In genomic region chr16:29613307-29614057, GRCh38 we compare ENCODE assay signal across 8 cellular contexts. TPM values are rescaled to one million over a fixed set of nuclear protein-coding genes. Genes with fewer than 3 reads are reported as not detected.
A peak's percentile ranks its signal among the peaks of the same experiment; 100 is the strongest.
DNase-seq lines count a peak whose midpoint lies in the region; ATAC-seq and TF ChIP-seq lines count a peak whose summit lies in the region.
"Not testable (repeated sequence)": the region's sequence is repeated elsewhere in the genome, so short reads cannot be mapped to it uniquely, and the experiment has no call there.

No MANE protein-coding gene starts in this region.

- H3K36me3 ChIP-seq in KMS-11 (ENCODE audit: insufficient read depth); Peyer's patch: not testable (repeated sequence)

- not testable (repeated sequence) for H3K4me1 ChIP-seq in KMS-11 (ENCODE audit: low read depth, poor library complexity, severe bottlenecking); Peyer's patch

- H3K4me2 ChIP-seq in KMS-11 = peak overlapping the region; percentile 42; the same call in 1 of the 2 replicates

- H3K27me3 Mint-ChIP-seq in CD4-positive, alpha-beta T cell; mesothelial cell of epicardium (ENCODE audit: low read depth): not testable (repeated sequence)

- peak overlapping the region; percentile 41 for H3K27ac ChIP-seq in CD4-positive, alpha-beta T cell (ENCODE audit: low read depth, low read length)
- peak overlapping the region; percentile 72 for H3K27ac ChIP-seq in KMS-11
- H3K27ac ChIP-seq in Peyer's patch = peak overlapping the region; percentile 63 to 83 (median 78)

- CTCF ChIA-PET in CD4-positive, alpha-beta T cell (lab: Charles Lee) = not testable (repeated sequence)

- not testable (repeated sequence) for H3K9me3 Mint-ChIP-seq in CD4-positive, alpha-beta T cell; mesothelial cell of epicardium

- POLR2A ChIA-PET in CD4-positive, alpha-beta T cell (lab: Charles Lee) = interaction anchor here (0.6 to 1.7 kb wide), 3 partner anchors 13 to 19 kb away, joined by 3 to 6 read pairs (median 5); no protein-coding TSS in a partner anchor

- peak overlapping the region; percentile 86 for H3K27ac Mint-ChIP-seq in CD4-positive, alpha-beta T cell
- peak overlapping the region; percentile 21 for H3K27ac Mint-ChIP-seq in mesothelial cell of epicardium

- ATAC-seq in CD4-positive, alpha-beta T cell (ENCODE audit: poor library complexity) = peak; percentile 59
- peak; percentile 41 for ATAC-seq in GM21423 (IDR thresholded peaks at IDR 0.05; ENCODE audit: unreplicated experiment)

- H3K36me3 Mint-ChIP-seq in CD4-positive, alpha-beta T cell (ENCODE audit: low read depth); mesothelial cell of epicardium: not testable (repeated sequence)

- peak; percentile 73 to 80 for TF ChIP-seq POLR2A in Peyer's patch (IDR thresholded peaks at IDR 0.05)

- H2AFZ ChIP-seq in KMS-11 (ENCODE audit: low read depth) = peak overlapping the region; percentile 66

- peaks cover 13% of the 10 kb centered on the region for H3K4me1 Mint-ChIP-seq in CD4-positive, alpha-beta T cell (ENCODE audit: low read depth)
- H3K4me1 Mint-ChIP-seq in mesothelial cell of epicardium = peaks cover 29% of the 10 kb centered on the region

- TF ChIP-seq CTCF in CD4-positive, alpha-beta T cell (IDR thresholded peaks at IDR 0.05); KMS-11 (conservative IDR thresholded peaks at IDR 0.05; ENCODE audit: low read depth, low read length); Peyer's patch (IDR thresholded peaks at IDR 0.05); epithelial cell of esophagus (IDR thresholded peaks at IDR 0.05; ENCODE audit: insufficient read depth, low read depth, low read length, missing control alignments); mesothelial cell of epicardium (IDR thresholded peaks at IDR 0.05; ENCODE audit: unreplicated experiment): not testable (repeated sequence)

- not testable (repeated sequence) for H3K9me3 ChIP-seq in CD4-positive, alpha-beta T cell (ENCODE audit: control insufficient read depth, low read length); Peyer's patch

- peak overlapping the region; percentile 87 for H3K9ac ChIP-seq in KMS-11

- not testable (repeated sequence) for H4K20me1 ChIP-seq in KMS-11 (ENCODE audit: insufficient read depth)

- intact Hi-C loops in CD4-positive, alpha-beta T cell (cut with DNase I, micrococcal nuclease) = loop anchor here in 1 of 2 experiments (2.0 to 10.0 kb wide), 2 partner anchors 19 to 51 kb away; partner anchors contain the start of gene SPN

- not testable (repeated sequence) for H3K4me3 ChIP-seq in KMS-11 (IDR thresholded peaks at IDR 0.05; ENCODE audit: insufficient read depth, low read depth, low read length)
- H3K4me3 ChIP-seq in Peyer's patch (peak overlapping the region; percentile 57 to 72 (median 67)), epithelial cell of esophagus (ENCODE audit: low read length) (peak overlapping the region; percentile 61)

- peaks cover 46% of the 10 kb centered on the region for H3K79me2 ChIP-seq in KMS-11 (ENCODE audit: insufficient read depth, low read depth)

- DNase-seq in CD4-positive, alpha-beta T cell = peak; percentile 73 to 93 (median 86)
- DNase-seq in Peyer's patch (peak; percentile 91 to 95 (median 94)), activated T-cell treated with anti-CD3 and anti-CD28 coated beads for 48 hours (ENCODE audit: low read depth) (peak; percentile 95), epithelial cell of esophagus (ENCODE audit: low read depth) (peak; percentile 82), mesothelial cell of epicardium (ENCODE audit: low spot score in 2 of 2, unreplicated experiment in 2 of 2) (peak; percentile 75 to 90)
- peak; percentile 82 for DNase-seq in stimulated activated CD8-positive, alpha-beta memory T cell treated with anti-CD3 and anti-CD28 coated beads, Interleukin-12 subunit alpha, Interleukin-12 subunit beta, amount 100 ng/mL, for 1 hour (ENCODE audit: low read depth)

- H3K4me3 Mint-ChIP-seq in CD4-positive, alpha-beta T cell = peak overlapping the region; percentile 86
- H3K4me3 Mint-ChIP-seq in mesothelial cell of epicardium = peak overlapping the region; percentile 77

- H3K27me3 ChIP-seq in CD4-positive, alpha-beta T cell (ENCODE audit: control insufficient read depth, insufficient read depth, low read length); KMS-11 (ENCODE audit: insufficient read depth, low read depth); Peyer's patch: not testable (repeated sequence)

RNA-seq across cellular contexts. Expression of gene SPN, which starts 49.6 kb away (rescaled TPM):
- total RNA-seq in CD4-positive, alpha-beta T cell = 10 to 100 TPM; 45.7 to 48.3 TPM
- total RNA-seq in Peyer's patch = 10 to 100 TPM in 1 of 4 donors, 1 to 10 TPM in 3; 2.5 to 14.0 (median 2.8) TPM
- total RNA-seq in mesothelial cell of epicardium = 0.38 to 0.63 TPM (median 0.57 TPM) in 3 replicates
